ENCODE assay signal across 1 cellular context in genomic region chr21:35521852-35522505, GRCh38.
TF ChIP-seq lines count a peak whose summit lies in the region.

No MANE protein-coding gene starts in this region.

TF ChIP-seq in GM23338, 12 proteins besides CTCF, POLR2A, EP300 and RAD21 (continued from another document):
- TF ChIP-seq ZNF462 (CRISPR knock-in tag; IDR thresholded peaks at IDR 0.05) (no peak), NANOG (IDR thresholded peaks at IDR 0.05; ENCODE audit: borderline replicate concordance) (no peak), EZH2 (IDR thresholded peaks at IDR 0.05; ENCODE audit: low read depth, unreplicated experiment) (no peak), ZNF331 (CRISPR knock-in tag; IDR thresholded peaks at IDR 0.05; ENCODE audit: low read depth) (no peak)
